Comparison of ENCODE assay signal across 13 cellular contexts in genomic region chr6:156617376-156617775, GRCh38.
A peak's percentile ranks its signal among the peaks of the same experiment; 100 is the strongest.
DNase-seq lines count a peak whose midpoint lies in the region; ATAC-seq, FAIRE-seq and TF ChIP-seq lines count a peak whose summit lies in the region.
"Had no signal": no experiment of that assay in that cellular context is flagged by ENCODE, and none has a peak within 500 bp of the region (broad histone marks: within the 10 kb centered on the region; RNA-seq: fewer than 3 reads in every experiment).

No MANE protein-coding gene starts in this region.

- no peak overlapping the region for H3K4me3 ChIP-seq in GM23338
- H3K4me3 ChIP-seq in fibroblast of the aortic adventitia (ENCODE audit: low read depth, low read length) = no peak overlapping the region
- H3K4me3 ChIP-seq in pancreas = no peak overlapping the region
- H3K4me3 ChIP-seq: skin epidermis had no signal

- no peaks in the 10 kb centered on the region for H3K9me3 ChIP-seq in pancreas

- WGBS in pancreas, 2 donors = 17 to 18% methylated on average over 10 of the region's 10 CpGs

- no peaks in the 10 kb centered on the region for H4K20me1 ChIP-seq in GM23338 (replicated peaks; ENCODE audit: insufficient read depth)

- H3K36me3 ChIP-seq in GM23338 (ENCODE audit: insufficient read depth) (no peaks in the 10 kb centered on the region), pancreas (no peaks in the 10 kb centered on the region)

- peaks cover 25% of the 10 kb centered on the region for H3K9me3 Mint-ChIP-seq in GM23338

- H3K79me2 ChIP-seq in GM23338 (replicated peaks; ENCODE audit: insufficient read depth) = no peaks in the 10 kb centered on the region

- no peak for TF ChIP-seq CTCF in GM23338 (conservative IDR thresholded peaks at IDR 0.05; ENCODE audit: low read depth in 2 of 2)
- no peak for TF ChIP-seq CTCF in fibroblast of the aortic adventitia (IDR thresholded peaks at IDR 0.05; ENCODE audit: insufficient read depth, low read length)
- no peak for TF ChIP-seq CTCF in pancreas (IDR thresholded peaks at IDR 0.05)

- no peak overlapping the region for H3K27ac Mint-ChIP-seq in GM23338
- H3K27ac Mint-ChIP-seq: activated CD8-positive, alpha-beta memory T cell treated with anti-CD3 and anti-CD28 coated beads, Interleukin-2, amount 10 ng/mL, durations not matched to agents 7 days and 5 days; T-cell had no signal

- no peak overlapping the region for H3K4me3 Mint-ChIP-seq in GM23338
- H3K4me3 Mint-ChIP-seq: activated CD8-positive, alpha-beta memory T cell treated with anti-CD3 and anti-CD28 coated beads, Interleukin-2, amount 10 ng/mL, durations not matched to agents 7 days and 5 days; T-cell had no signal

- ATAC-seq in GM23338 (no peak), pancreas (peak; percentile 60 to 94 (median 84)), GM19397 (IDR thresholded peaks at IDR 0.05; ENCODE audit: unreplicated experiment) (no peak)
- ATAC-seq: activated CD8-positive, alpha-beta memory T cell treated with anti-CD3 and anti-CD28 coated beads, Interleukin-2, amount 10 ng/mL, durations not matched to agents 7 days and 5 days; T-cell had no signal

- H3K27me3 ChIP-seq in GM23338 (ENCODE audit: insufficient read depth) = no peaks in the 10 kb centered on the region
- no peaks in the 10 kb centered on the region for H3K27me3 ChIP-seq in pancreas

- H3K4me1 Mint-ChIP-seq in GM23338 = peaks cover 13% of the 10 kb centered on the region; the same call in 1 of the 3 replicates
- H3K4me1 Mint-ChIP-seq: activated CD8-positive, alpha-beta memory T cell treated with anti-CD3 and anti-CD28 coated beads, Interleukin-2, amount 10 ng/mL, durations not matched to agents 7 days and 5 days; T-cell had no signal

- peaks cover 27% of the 10 kb centered on the region for H3K36me3 Mint-ChIP-seq in GM23338 (ENCODE audit: low read depth)
- H3K36me3 Mint-ChIP-seq: T-cell had no signal

- H3K4me1 ChIP-seq in GM23338 (ENCODE audit: insufficient read depth) (no peaks in the 10 kb centered on the region), pancreas (no peaks in the 10 kb centered on the region)

- no peak overlapping the region for H3K27ac ChIP-seq in GM23338 (ENCODE audit: low read depth)
- no peak overlapping the region for H3K27ac ChIP-seq in pancreas
- H3K27ac ChIP-seq: skin epidermis had no signal

- no peak for DNase-seq in GM23338 (ENCODE audit: low spot score)
- DNase-seq in NCI-H82 treated with DMSO at 0.1 percent for 48 hours (lab: John Stamatoyannopoulos, UW; ENCODE audit: unreplicated experiment) = peak; percentile 14
- DNase-seq in fibroblast of the aortic adventitia (ENCODE audit: low read depth) = peak; percentile 61
- DNase-seq in pancreas = peak in 3 of 6 donors; percentile 35 to 50 (median 38)
- DNase-seq in activated T-cell treated with anti-CD3 and anti-CD28 coated beads, Interleukin-2, amount 50 U/mL, for 48 hours = no peak
- no peak for DNase-seq in GOT3 (lab: John Stamatoyannopoulos, UW)
- DNase-seq in T-helper 9 cell = no peak
- DNase-seq: activated CD8-positive, alpha-beta memory T cell treated with anti-CD3 and anti-CD28 coated beads, Interleukin-2, amount 10 ng/mL, durations not matched to agents 7 days and 5 days; mesenchymal stem cell; NCI-H526; T-cell had no signal

- peak overlapping the region; percentile 32; the same call in 1 of the 2 replicates for H2AFZ ChIP-seq in GM23338

- H3K4me2 ChIP-seq in GM23338 = no peak overlapping the region

- H3K27me3 Mint-ChIP-seq in GM23338 (ENCODE audit: insufficient read depth, low read depth, poor library complexity) = peaks cover 5% of the 10 kb centered on the region

- intact Hi-C loops in pancreas (cut with DNase I) = no loop called here

- FAIRE-seq in pancreas (lab: Jason Lieb, UNC) = no peak

- H3F3A ChIP-seq in GM23338 (replicated peaks; ENCODE audit: low read depth) = no peaks in the 10 kb centered on the region

- H3K9me2 ChIP-seq in GM23338 (ENCODE audit: insufficient read depth) = no peaks in the 10 kb centered on the region

TF ChIP-seq in GM23338, 12 proteins besides CTCF, POLR2A, EP300 and RAD21:
- no peak for TF ChIP-seq STAT1 (IDR thresholded peaks at IDR 0.05; ENCODE audit: unreplicated experiment)
- no peak for TF ChIP-seq ZNF462 (CRISPR knock-in tag; IDR thresholded peaks at IDR 0.05)

Comparison
In these comparisons a context has a peak if more than half of its experiments do, and no peak if none do; other contexts are left out.
1. ATAC-seq: peak in pancreas (4 of 4); none in GM23338 (single experiment) and GM19397 (single experiment).
2. DNase-seq: peak in NCI-H82 treated with DMSO at 0.1 percent for 48 hours (single experiment) and fibroblast of the aortic adventitia (single experiment); none in GM23338 (single experiment), activated T-cell treated with anti-CD3 and anti-CD28 coated beads, Interleukin-2, amount 50 U/mL, for 48 hours (0 of 2), GOT3 (single experiment) and T-helper 9 cell (single experiment).